Comparison of ENCODE assay signal across 8 cellular contexts in genomic region chr15:84736375-84736774, GRCh38. TPM values are rescaled to one million over a fixed set of nuclear protein-coding genes. Genes with fewer than 3 reads are reported as not detected.
DNase-seq lines count a peak whose midpoint lies in the region; ATAC-seq and TF ChIP-seq lines count a peak whose summit lies in the region.

No MANE protein-coding gene starts in this region.

- TF ChIP-seq POLR2A in ovary (IDR thresholded peaks at IDR 0.05), result no peak

- no peak overlapping the region for H3K4me3 ChIP-seq in neural progenitor cell
- H3K4me3 ChIP-seq in ovary, result no peak overlapping the region

- H3F3A ChIP-seq in neural progenitor cell (ENCODE audit: low read depth), result peaks cover 15% of the 10 kb centered on the region

- no peaks in the 10 kb centered on the region for H3K9me3 ChIP-seq in neural progenitor cell (ENCODE audit: low read depth)
- no peaks in the 10 kb centered on the region for H3K9me3 ChIP-seq in ovary

- H2AFZ ChIP-seq in neural progenitor cell (replicated peaks), result no peak overlapping the region

- no peak overlapping the region for H3K4me3 Mint-ChIP-seq in neural progenitor cell

- H3K36me3 ChIP-seq in neural progenitor cell, result no peaks in the 10 kb centered on the region
- no peaks in the 10 kb centered on the region for H3K36me3 ChIP-seq in ovary

- ATAC-seq in GM18858 (IDR thresholded peaks at IDR 0.05; ENCODE audit: unreplicated experiment), result peak; percentile 50
- peak; percentile 55 for ATAC-seq in HG03064 (IDR thresholded peaks at IDR 0.05; ENCODE audit: low read depth, unreplicated experiment)

- H3K9me3 Mint-ChIP-seq in neural progenitor cell, result no peaks in the 10 kb centered on the region

- H3K4me1 Mint-ChIP-seq in neural progenitor cell, result peaks cover 14% of the 10 kb centered on the region

- H3K27me3 ChIP-seq in neural progenitor cell (no peaks in the 10 kb centered on the region), ovary (no peaks in the 10 kb centered on the region)

- intact Hi-C loops in ovary (cut with DNase I), result no loop called here

- H3K27ac ChIP-seq in neural progenitor cell (no peak overlapping the region), ovary (no peak overlapping the region)

- H3K27ac Mint-ChIP-seq in neural progenitor cell, result peak overlapping the region; percentile 5

- WGBS in ovary, 3 donors, result 96 to 97% (median 96%) methylated on average over 5 of the region's 5 CpGs

- peaks cover 18% of the 10 kb centered on the region for H3K4me1 ChIP-seq in neural progenitor cell
- H3K4me1 ChIP-seq in ovary (ENCODE audit: insufficient read depth), result no peaks in the 10 kb centered on the region

- H3K79me2 ChIP-seq in neural progenitor cell (ENCODE audit: low read depth), result no peaks in the 10 kb centered on the region

- peaks cover 4% of the 10 kb centered on the region for H3K27me3 Mint-ChIP-seq in neural progenitor cell (ENCODE audit: insufficient read depth, low read depth)

- TF ChIP-seq CTCF in neural progenitor cell (IDR thresholded peaks at IDR 0.05) (no peak), ovary (IDR thresholded peaks at IDR 0.05) (no peak)

- H4K20me1 ChIP-seq in neural progenitor cell (ENCODE audit: low read depth), result peaks cover 2% of the 10 kb centered on the region

- no peak overlapping the region for H3K4me2 ChIP-seq in neural progenitor cell

- H3K9ac ChIP-seq in neural progenitor cell, result no peak overlapping the region

- no peak for TF ChIP-seq EP300 in ovary (IDR thresholded peaks at IDR 0.05)

- DNase-seq in activated CD4-positive, alpha-beta T cell treated with anti-CD3 and anti-CD28 coated beads, Interleukin-2, amount 50 U/mL, for 1 hour, result peak; percentile 46
- no peak for DNase-seq in neural progenitor cell (ENCODE audit: low spot score)
- no peak for DNase-seq in C1 segment of cervical spinal cord (lab: John Stamatoyannopoulos, UW)
- no peak for DNase-seq in H4 (ENCODE audit: low spot score)
- no peak for DNase-seq in ovary
- DNase-seq in NCI-H1048 (lab: John Stamatoyannopoulos, UW), result no peak

- H3K36me3 Mint-ChIP-seq in neural progenitor cell, result no peaks in the 10 kb centered on the region

RNA-seq across cellular contexts. Expression of gene ZNF592, which starts 12.0 kb away (rescaled TPM):
- 5.8 and 10.3 TPM in 2 replicates for total RNA-seq in neural progenitor cell (ENCODE audit: low replicate concordance)
- 3.9 and 6.1 TPM in 2 replicates for total RNA-seq in H4 (2014; rRNA removed; shearing (Covaris generic))
- 10 to 100 TPM; 10.9 to 37.3 (median 28.5) TPM for total RNA-seq in ovary
- polyA plus RNA-seq in ovary, result 10 to 100 TPM; 12.1 to 14.1 TPM

RNA-seq across cellular contexts. Expression of gene SEC11A, which starts 20.4 kb away (rescaled TPM):
- 402 and 589 TPM in 2 replicates for total RNA-seq in neural progenitor cell (ENCODE audit: low replicate concordance)
- 186 and 244 TPM in 2 replicates for total RNA-seq in H4 (2014; rRNA removed; shearing (Covaris generic))
- 100 to 1,000 TPM; 118 to 187 (median 146) TPM for total RNA-seq in ovary
- 100 to 1,000 TPM; 227 to 237 TPM for polyA plus RNA-seq in ovary
